Comparison of ENCODE assay signal across 11 cellular contexts in genomic region chr1:161553631-161554030, GRCh38. TPM values are rescaled to one million over a fixed set of nuclear protein-coding genes. Genes with fewer than 3 reads are reported as not detected.
"Had no signal": no experiment of that assay in that cellular context is flagged by ENCODE, and none has a peak within 500 bp of the region (broad histone marks: within the 10 kb centered on the region; RNA-seq: fewer than 3 reads in every experiment).

No MANE protein-coding gene starts in this region.

RNA-seq across cellular contexts. Expression of gene FCGR3A, which starts 4.0 kb away (rescaled TPM):
- total RNA-seq: activated CD4-positive, alpha-beta T cell treated with anti-CD3 and anti-CD28 coated beads for 36 hours; activated CD4-positive, alpha-beta T cell treated with anti-CD3 and anti-CD28 coated beads, Interleukin-2, amount 10 ng/mL, durations not matched to agents 7 days and 5 days; activated CD8-positive, alpha-beta memory T cell treated with anti-CD3 and anti-CD28 coated beads for 36 hours; activated naive CD8-positive, alpha-beta T cell treated with anti-CD3 and anti-CD28 coated beads for 36 hours; activated T-helper 1 cell treated with anti-CD3 and anti-CD28 coated beads, Interleukin-12 subunit alpha, Interleukin-12 subunit beta, Interleukin-2, Interleukin-4 antibody, amounts not matched to agents 30 ng/mL and 10 ng/mL and 1 ng/mL, durations not matched to agents 14 hours and 24 hours and 36 hours; activated T-helper 17 cell treated with anti-CD3 and anti-CD28 coated beads, Interleukin-2, amount 50 U/mL, for 72 hours; astrocyte; T-helper 1 cell treated with Interleukin-12 subunit alpha and Interleukin-12 subunit beta and Interleukin-4 antibody, amounts not matched to agents 30 ng/mL and 1 ng/mL, for 36 hours; T-helper 2 cell treated with Interferon-gamma antibody and Interleukin-4, amounts not matched to agents 100 ng/mL and 5 ng/mL, for 36 hours had no signal

RNA-seq across cellular contexts. Expression of gene FCGR2A, which starts 48.4 kb away (rescaled TPM):
- total RNA-seq: activated CD4-positive, alpha-beta T cell treated with anti-CD3 and anti-CD28 coated beads for 36 hours; activated CD4-positive, alpha-beta T cell treated with anti-CD3 and anti-CD28 coated beads, Interleukin-2, amount 10 ng/mL, durations not matched to agents 7 days and 5 days; activated CD8-positive, alpha-beta memory T cell treated with anti-CD3 and anti-CD28 coated beads for 36 hours; activated CD8-positive, alpha-beta T cell treated with anti-CD3 and anti-CD28 coated beads for 36 hours; activated naive CD4-positive, alpha-beta T cell treated with anti-CD3 and anti-CD28 coated beads for 36 hours; activated naive CD8-positive, alpha-beta T cell treated with anti-CD3 and anti-CD28 coated beads for 36 hours; activated T-helper 1 cell treated with anti-CD3 and anti-CD28 coated beads, Interleukin-12 subunit alpha, Interleukin-12 subunit beta, Interleukin-2, Interleukin-4 antibody, amounts not matched to agents 30 ng/mL and 10 ng/mL and 1 ng/mL, durations not matched to agents 14 hours and 24 hours and 36 hours; activated T-helper 17 cell treated with anti-CD3 and anti-CD28 coated beads, Interleukin-2, amount 50 U/mL, for 72 hours; astrocyte; T-helper 1 cell treated with Interleukin-12 subunit alpha and Interleukin-12 subunit beta and Interleukin-4 antibody, amounts not matched to agents 30 ng/mL and 1 ng/mL, for 36 hours had no signal
